Comparison of ENCODE assay signal across 16 cellular contexts in genomic region chr11:8760896-8761295, GRCh38.
DNase-seq lines count a peak whose midpoint lies in the region; ATAC-seq and TF ChIP-seq lines count a peak whose summit lies in the region.
"Had no signal": no experiment of that assay in that cellular context is flagged by ENCODE, and none has a peak within 500 bp of the region (broad histone marks: within the 10 kb centered on the region; RNA-seq: fewer than 3 reads in every experiment).

No MANE protein-coding gene starts in this region.

- in situ Hi-C loops in KBM-7 (cut with MboI; ENCODE audit: low pct_unique_long_range_greater_than_20kb, low sequenced_read_pairs): no loop called here

- H3K9me3 ChIP-seq in gastroesophageal sphincter (no peaks in the 10 kb centered on the region), stomach (no peaks in the 10 kb centered on the region)

- H3K4me1 ChIP-seq in gastroesophageal sphincter (peaks cover 42 to 99% (median 63%) of the 10 kb centered on the region in 3 donors), stomach (peaks cover 48 to 97% (median 75%) of the 10 kb centered on the region in 4 donors)

- DNase-seq in KBM-7: peak; percentile 17
- DNase-seq in NCI-H69 (lab: John Stamatoyannopoulos, UW): peak; percentile 37
- DNase-seq in stomach: no peak
- DNase-seq: activated gamma-delta T cell; CD4-positive, CD25-positive, alpha-beta regulatory T cell; EL; NCI-H1105; NCI-H2227 treated with DMSO at 0.1 percent for 48 hours; OCI-M1 had no signal

- no peak overlapping the region for H3K4me3 ChIP-seq in gastroesophageal sphincter
- H3K4me3 ChIP-seq in stomach: no peak overlapping the region

- intact Hi-C loops in stomach (cut with DNase I; ENCODE audit: low total_unique reads): no loop called here

- H3K36me3 ChIP-seq in gastroesophageal sphincter (no peaks in the 10 kb centered on the region), stomach (no peaks in the 10 kb centered on the region)

- no peak for ATAC-seq in gastroesophageal sphincter
- no peak for ATAC-seq in GM18861 (IDR thresholded peaks at IDR 0.05; ENCODE audit: unreplicated experiment)
- ATAC-seq in GM21367 (IDR thresholded peaks at IDR 0.05; ENCODE audit: unreplicated experiment): no peak
- ATAC-seq in HG03460 (IDR thresholded peaks at IDR 0.05; ENCODE audit: unreplicated experiment): no peak
- ATAC-seq: HCT116; SK-N-SH treated with all-trans-retinoic acid at 6 μM for 48 hours; stimulated activated effector memory CD8-positive, alpha-beta T cell treated with anti-CD3 and anti-CD28 coated beads, Interleukin-12 subunit alpha, Interleukin-12 subunit beta, amount 100 ng/mL, for 72 hours had no signal

- no peaks in the 10 kb centered on the region for H3K27me3 ChIP-seq in gastroesophageal sphincter
- H3K27me3 ChIP-seq in stomach: no peaks in the 10 kb centered on the region

- H3K27ac ChIP-seq in gastroesophageal sphincter: peak overlapping the region; percentile 84 to 95 (median 87)
- peak overlapping the region; percentile 35 to 86 (median 73) for H3K27ac ChIP-seq in stomach

- TF ChIP-seq EP300 in gastroesophageal sphincter (IDR thresholded peaks at IDR 0.05): no peak
- no peak for TF ChIP-seq EP300 in stomach (IDR thresholded peaks at IDR 0.05)

- TF ChIP-seq POLR2A in gastroesophageal sphincter (IDR thresholded peaks at IDR 0.05) (no peak), stomach (IDR thresholded peaks at IDR 0.05) (no peak)

- TF ChIP-seq CTCF in gastroesophageal sphincter (IDR thresholded peaks at IDR 0.05) (no peak), stomach (IDR thresholded peaks at IDR 0.05) (no peak)
